11 cellular contexts compared by ENCODE assay signal in genomic region chr11:65389294-65389980, GRCh38. TPM values are rescaled to one million over a fixed set of nuclear protein-coding genes. Genes with fewer than 3 reads are reported as not detected.
DNase-seq lines count a peak whose midpoint lies in the region; ATAC-seq, FAIRE-seq and TF ChIP-seq lines count a peak whose summit lies in the region.
"Had no signal": no experiment of that assay in that cellular context is flagged by ENCODE, and none has a peak within 500 bp of the region (broad histone marks: within the 10 kb centered on the region; RNA-seq: fewer than 3 reads in every experiment).

No MANE protein-coding gene starts in this region.

- H3K27ac Mint-ChIP-seq in activated naive CD4-positive, alpha-beta T cell treated with anti-CD3 and anti-CD28 coated beads, Interleukin-2, amount 50 U/mL, for 24 hours: no peak overlapping the region
- peak overlapping the region; percentile 36 for H3K27ac Mint-ChIP-seq in memory B cell

- H3K9ac ChIP-seq in GM12878 (ENCODE audit: control insufficient read depth, insufficient read depth, low read length): peak overlapping the region; percentile 53; the same call in 1 of the 2 replicates

- no peaks in the 10 kb centered on the region for H3K9me3 Mint-ChIP-seq in activated naive CD4-positive, alpha-beta T cell treated with anti-CD3 and anti-CD28 coated beads, Interleukin-2, amount 50 U/mL, for 24 hours
- H3K9me3 Mint-ChIP-seq in memory B cell: no peaks in the 10 kb centered on the region

- no peaks in the 10 kb centered on the region for H3K9me3 ChIP-seq in GM12878 (replicated peaks; ENCODE audit: control insufficient read depth, insufficient read depth, low read length)
- no peaks in the 10 kb centered on the region for H3K9me3 ChIP-seq in transverse colon
- H3K9me3 ChIP-seq: thoracic aorta had no signal

- H3K36me3 ChIP-seq in GM12878 (ENCODE audit: control insufficient read depth in 2 of 2, insufficient read depth in 2 of 2, low read length in 1 of 2) (peaks cover 5 to 16% of the 10 kb centered on the region in 2 experiments; a peak in 3 of 4 replicates), transverse colon (peaks cover 0 to 3% (median 1%) of the 10 kb centered on the region in 4 donors)
- H3K36me3 ChIP-seq: cardiac muscle cell had no signal

- H3K36me3 Mint-ChIP-seq in activated naive CD4-positive, alpha-beta T cell treated with anti-CD3 and anti-CD28 coated beads, Interleukin-2, amount 50 U/mL, for 24 hours: peaks cover 2% of the 10 kb centered on the region
- H3K36me3 Mint-ChIP-seq in memory B cell: peaks cover 4% of the 10 kb centered on the region

- no peaks in the 10 kb centered on the region; the same call in 1 of the 2 replicates for H4K20me1 ChIP-seq in GM12878 (ENCODE audit: control insufficient read depth, insufficient read depth)

- peak overlapping the region; percentile 5; the same call in 1 of the 2 replicates for H3K27ac ChIP-seq in GM12878 (ENCODE audit: control insufficient read depth, insufficient read depth)
- peak overlapping the region; percentile 50 to 64 (median 62) for H3K27ac ChIP-seq in transverse colon
- H3K27ac ChIP-seq: cardiac muscle cell had no signal

- POLR2A ChIA-PET in GM12878 (lab: Charles Lee): no interaction called here

- TF ChIP-seq EP300 in GM12878 (IDR thresholded peaks at IDR 0.05; ENCODE audit: borderline replicate concordance in 1 of 2, control insufficient read depth in 1 of 2, low read depth in 2 of 2, low read length in 2 of 2) (no peak), transverse colon (IDR thresholded peaks at IDR 0.05; ENCODE audit: low read depth) (no peak)

- peak overlapping the region; percentile 96 for H3K4me3 Mint-ChIP-seq in activated naive CD4-positive, alpha-beta T cell treated with anti-CD3 and anti-CD28 coated beads, Interleukin-2, amount 50 U/mL, for 24 hours
- H3K4me3 Mint-ChIP-seq in memory B cell: peak overlapping the region; percentile 95

- no peak for TF ChIP-seq RAD21 in GM12878 (IDR thresholded peaks at IDR 0.05; ENCODE audit: insufficient read depth, low read depth, low read length)

- ATAC-seq in GM12878 (no peak), memory B cell (ENCODE audit: low read depth) (no peak), GM18873 (IDR thresholded peaks at IDR 0.05; ENCODE audit: low FRiP score, unreplicated experiment) (no peak)

- no peak for DNase-seq in activated naive CD4-positive, alpha-beta T cell treated with anti-CD3 and anti-CD28 coated beads, Interleukin-2, amount 50 U/mL, for 16 hours
- DNase-seq in GM12878 (ENCODE audit: low read depth, low spot score) (no peak), memory B cell (ENCODE audit: low spot score in 2 of 2) (no peak), transverse colon (no peak), NAMALWA (ENCODE audit: low spot score) (no peak)
- no peak for DNase-seq in effector CD4-positive, alpha-beta T cell
- DNase-seq: NCI-H69 had no signal

- CTCF ChIA-PET in GM12878 (lab: Yijun Ruan, JAX): interaction anchor here (0.5 to 6.0 kb wide), 4 partner anchors 11 to 122 kb away, joined by 3 to 34 read pairs (median 5); no protein-coding TSS in a partner anchor

- in situ Hi-C loops in GM12878 (cut with MboI): no loop called here
- in situ Hi-C loops in transverse colon (cut with MboI; ENCODE audit: low pct_ligation_motif_present in 1 of 4, low pct_unique_long_range_greater_than_20kb in 1 of 4, low sequenced_read_pairs in 3 of 4): no loop called here

- peak overlapping the region; percentile 80 for H3K4me2 ChIP-seq in GM12878 (ENCODE audit: control insufficient read depth, insufficient read depth)

- H3K4me3 ChIP-seq in GM12878 (peak overlapping the region; percentile 50; the same call in 1 of the 2 replicates), transverse colon (no peak overlapping the region)
- H3K4me3 ChIP-seq: cardiac muscle cell, thoracic aorta had no signal

- BruUV-seq in GM12878 (replicated peaks; lab: Mats Ljungman, UMichigan): no TSS peak

- H3K27me3 ChIP-seq in GM12878 (replicated peaks in 1 of 2; ENCODE audit: control insufficient read depth in 2 of 2, insufficient read depth in 2 of 2, low read length in 1 of 2) (no peaks in the 10 kb centered on the region), transverse colon (no peaks in the 10 kb centered on the region)
- H3K27me3 ChIP-seq: cardiac muscle cell had no signal

- intact Hi-C loops in GM12878 (cut with micrococcal nuclease; ENCODE audit: unreplicated experiment) (no loop called here), transverse colon (cut with DNase I; ENCODE audit: low total_unique reads) (no loop called here)

- TF ChIP-seq POLR2A in GM12878 (IDR thresholded peaks at IDR 0.05; ENCODE audit: low read depth, low read length) (0 out of 2 replicates have a peak, but pooled peaks have one; percentile 20), transverse colon (IDR thresholded peaks at IDR 0.05) (no peak)

- RAD21 ChIA-PET in GM12878 (lab: Charles Lee; ENCODE audit: unreplicated experiment): interaction anchor here (1.4 to 3.7 kb wide), 2 partner anchors 27 to 79 kb away, joined by 5 to 24 read pairs; no protein-coding TSS in a partner anchor

- H3K27me3 Mint-ChIP-seq in activated naive CD4-positive, alpha-beta T cell treated with anti-CD3 and anti-CD28 coated beads, Interleukin-2, amount 50 U/mL, for 24 hours: no peaks in the 10 kb centered on the region
- H3K27me3 Mint-ChIP-seq in memory B cell: no peaks in the 10 kb centered on the region

- peaks cover 45% of the 10 kb centered on the region for H3K4me1 ChIP-seq in GM12878 (ENCODE audit: control insufficient read depth, insufficient read depth, low read length)
- H3K4me1 ChIP-seq in transverse colon: peaks cover 26 to 68% (median 47%) of the 10 kb centered on the region in 4 donors

- peaks cover 49% of the 10 kb centered on the region for H3K4me1 Mint-ChIP-seq in activated naive CD4-positive, alpha-beta T cell treated with anti-CD3 and anti-CD28 coated beads, Interleukin-2, amount 50 U/mL, for 24 hours
- peaks cover 35% of the 10 kb centered on the region for H3K4me1 Mint-ChIP-seq in memory B cell

- FAIRE-seq in GM12878 (lab: Jason Lieb, UNC): no peak

- TF ChIP-seq CTCF in GM12878 (IDR thresholded peaks at IDR 0.05 in 2 of 3, conservative IDR thresholded peaks at IDR 0.05 in 1 of 3; ENCODE audit: control insufficient read depth in 2 of 3, extremely low read depth in 1 of 3, insufficient read depth in 1 of 3, low read depth in 3 of 3, low read length in 3 of 3) (no peak), transverse colon (IDR thresholded peaks at IDR 0.05) (no peak)

- peaks cover 51% of the 10 kb centered on the region for H3K79me2 ChIP-seq in GM12878 (ENCODE audit: control insufficient read depth, insufficient read depth, low read length)

- no peak overlapping the region for H2AFZ ChIP-seq in GM12878 (ENCODE audit: control insufficient read depth, low read depth, low read length)

- WGBS in GM12878 (ENCODE audit: insufficient coverage, insufficient replicate concordance, low lambda C conversion rate, missing lambda C conversion rate): 91% methylated on average over 16 of the region's 20 CpGs
- WGBS in transverse colon (ENCODE audit: low coverage in 1 of 2), 2 donors: 87% methylated on average over 6 of the region's 20 CpGs; no CpG with 5 or more reads in 1 of the 2 donors

- SMC1A ChIA-PET in GM12878 (lab: Charles Lee; ENCODE audit: uncharacterized antibody, unreplicated experiment): interaction anchor here (0.7 to 2.9 kb wide), 5 partner anchors 13 to 27 kb away, joined by 3 to 23 read pairs (median 4); no protein-coding TSS in a partner anchor

RNA-seq across cellular contexts. Expression of gene FRMD8, which starts 3.0 kb away (rescaled TPM):
- total RNA-seq in GM12878 (2013; cell fraction: nucleolus; rRNA removed): 52.5 and 60.5 TPM in 2 replicates
- 40.9 and 47.5 TPM in 2 replicates for total RNA-seq in GM12878 (2014; rRNA removed)
- total RNA-seq in GM12878 (2014; rRNA removed; fragmentation: Illumina TruSeq; extraction: Trizol): 12.2 and 14.3 TPM in 2 replicates
- total RNA-seq in GM12878 (2021): 65.1 and 69.4 TPM in 2 replicates
- polyA plus RNA-seq in GM12878 (2011; ENCODE audit: low read depth): 8.2 TPM
- 8.0 and 18.4 TPM in 2 replicates for polyA plus RNA-seq in GM12878 (2011; rRNA removed)
- polyA plus RNA-seq in GM12878 (2011; cell fraction: cytosol; rRNA removed): 28.1 and 42.6 TPM in 2 replicates
- 58.9 and 140 TPM in 2 replicates for polyA plus RNA-seq in GM12878 (2011; cell fraction: nucleus; rRNA removed)
- 14.9 and 21.0 TPM in 2 replicates for polyA plus RNA-seq in GM12878 (2012)
- 6.6 and 14.0 TPM in 2 replicates for polyA plus RNA-seq in GM12878 (2014; fragmentation: Illumina TruSeq; extraction: Trizol)
- polyA plus RNA-seq in GM12878 (2014; fragmentation: Nextera tagmentation; extraction: Ambion mirVana): 1 to 10 TPM; 8.3 TPM
- polyA plus RNA-seq in GM12878 (2014; rRNA removed): 53.8 and 55.9 TPM in 2 replicates
- polyA plus RNA-seq in GM12878 (2016; fragmentation: Nextera tagmentation; extraction: Ambion mirVana): 10 to 100 TPM; 37.7 to 42.4 TPM
- 26.0 and 32.5 TPM in 2 replicates for polyA minus RNA-seq in GM12878 (2011; rRNA and poly(A)+ RNA removed)
- 21.4 and 21.8 TPM in 2 replicates for polyA minus RNA-seq in GM12878 (2011; cell fraction: cytosol; rRNA and poly(A)+ RNA removed)
- polyA minus RNA-seq in GM12878 (2011; cell fraction: nucleus; rRNA and poly(A)+ RNA removed): 33.6 and 61.0 TPM in 2 replicates
- total RNA-seq in transverse colon: 100 to 1,000 TPM in 3 of 4 donors, 10 to 100 TPM in 1; 64.3 to 164 (median 128) TPM

RNA-seq across cellular contexts. Expression of gene SLC25A45, which starts 7.0 kb away (rescaled TPM):
- total RNA-seq in GM12878 (2013; cell fraction: nucleolus; rRNA removed): 23.1 and 23.7 TPM in 2 replicates
- total RNA-seq in GM12878 (2014; rRNA removed): 19.4 and 22.8 TPM in 2 replicates
- 10.8 and 13.1 TPM in 2 replicates for total RNA-seq in GM12878 (2014; rRNA removed; fragmentation: Illumina TruSeq; extraction: Trizol)
- 28.6 and 29.1 TPM in 2 replicates for total RNA-seq in GM12878 (2021)
- 10.7 TPM for polyA plus RNA-seq in GM12878 (2011; ENCODE audit: low read depth)
- polyA plus RNA-seq in GM12878 (2011; rRNA removed): 9.2 and 15.4 TPM in 2 replicates
- polyA plus RNA-seq in GM12878 (2011; cell fraction: cytosol; rRNA removed): 20.7 and 25.7 TPM in 2 replicates
- 46.7 and 57.3 TPM in 2 replicates for polyA plus RNA-seq in GM12878 (2011; cell fraction: nucleus; rRNA removed)
- 17.8 and 25.4 TPM in 2 replicates for polyA plus RNA-seq in GM12878 (2012)
- polyA plus RNA-seq in GM12878 (2014; fragmentation: Illumina TruSeq; extraction: Trizol): 15.5 and 17.8 TPM in 2 replicates
- 1 to 10 TPM; 4.1 to 9.7 TPM for polyA plus RNA-seq in GM12878 (2014; fragmentation: Nextera tagmentation; extraction: Ambion mirVana)
- polyA plus RNA-seq in GM12878 (2014; rRNA removed): 33.7 and 35.5 TPM in 2 replicates
- polyA plus RNA-seq in GM12878 (2016; fragmentation: Nextera tagmentation; extraction: Ambion mirVana): 10 to 100 TPM; 31.0 to 35.2 TPM
- 3.9 and 9.1 TPM in 2 replicates for polyA minus RNA-seq in GM12878 (2011; rRNA and poly(A)+ RNA removed)
- polyA minus RNA-seq in GM12878 (2011; cell fraction: cytosol; rRNA and poly(A)+ RNA removed): 1.9 and 4.7 TPM in 2 replicates
- 6.6 and 8.6 TPM in 2 replicates for polyA minus RNA-seq in GM12878 (2011; cell fraction: nucleus; rRNA and poly(A)+ RNA removed)
- total RNA-seq in transverse colon: 1 to 10 TPM; 2.2 to 5.6 (median 5.2) TPM

RNA-seq across cellular contexts. Expression of gene NEAT1, which starts 33.2 kb away (rescaled TPM):
- total RNA-seq in GM12878 (2013; cell fraction: nucleolus; rRNA removed): 259 and 262 TPM in 2 replicates
- 13.6 and 14.0 TPM in 2 replicates for total RNA-seq in GM12878 (2014; rRNA removed)
- total RNA-seq in GM12878 (2014; rRNA removed; fragmentation: Illumina TruSeq; extraction: Trizol): 40.5 and 44.2 TPM in 2 replicates
- total RNA-seq in GM12878 (2021): 174 and 225 TPM in 2 replicates
- polyA plus RNA-seq in GM12878 (2011; ENCODE audit: low read depth): 275 TPM
- polyA plus RNA-seq in GM12878 (2011; rRNA removed): 151 and 247 TPM in 2 replicates
- 64.2 and 104 TPM in 2 replicates for polyA plus RNA-seq in GM12878 (2011; cell fraction: cytosol; rRNA removed)
- 342 and 617 TPM in 2 replicates for polyA plus RNA-seq in GM12878 (2011; cell fraction: nucleus; rRNA removed)
- 284 and 343 TPM in 2 replicates for polyA plus RNA-seq in GM12878 (2012)
- 167 and 254 TPM in 2 replicates for polyA plus RNA-seq in GM12878 (2014; fragmentation: Illumina TruSeq; extraction: Trizol)
- 10 to 100 TPM; 24.3 to 98.2 TPM for polyA plus RNA-seq in GM12878 (2014; fragmentation: Nextera tagmentation; extraction: Ambion mirVana)
- 314 and 328 TPM in 2 replicates for polyA plus RNA-seq in GM12878 (2014; rRNA removed)
- polyA plus RNA-seq in GM12878 (2016; fragmentation: Nextera tagmentation; extraction: Ambion mirVana): 10 to 100 TPM; 27.7 to 28.3 TPM
- polyA minus RNA-seq in GM12878 (2011; rRNA and poly(A)+ RNA removed): 72.0 and 79.5 TPM in 2 replicates
- 13.8 and 14.9 TPM in 2 replicates for polyA minus RNA-seq in GM12878 (2011; cell fraction: cytosol; rRNA and poly(A)+ RNA removed)
- 125 and 169 TPM in 2 replicates for polyA minus RNA-seq in GM12878 (2011; cell fraction: nucleus; rRNA and poly(A)+ RNA removed)
- 100 to 1,000 TPM; 370 to 782 (median 680) TPM for total RNA-seq in transverse colon

RNA-seq across cellular contexts. Expression of gene TIGD3, which starts 34.9 kb away (rescaled TPM):
- 0.79 and 1.3 TPM in 2 replicates for total RNA-seq in GM12878 (2013; cell fraction: nucleolus; rRNA removed)
- total RNA-seq in GM12878 (2014; rRNA removed): 1.3 and 1.4 TPM in 2 replicates
- total RNA-seq in GM12878 (2014; rRNA removed; fragmentation: Illumina TruSeq; extraction: Trizol): 0.18 and 0.49 TPM in 2 replicates
- 1.2 and 1.3 TPM in 2 replicates for total RNA-seq in GM12878 (2021)
- 0.33 TPM for polyA plus RNA-seq in GM12878 (2011; ENCODE audit: low read depth)
- 0.20 and 0.41 TPM in 2 replicates for polyA plus RNA-seq in GM12878 (2011; rRNA removed)
- polyA plus RNA-seq in GM12878 (2011; cell fraction: cytosol; rRNA removed): 0.37 and 0.59 TPM in 2 replicates
- polyA plus RNA-seq in GM12878 (2011; cell fraction: nucleus; rRNA removed): 0.96 and 1.4 TPM in 2 replicates
- 0.50 and 0.94 TPM in 2 replicates for polyA plus RNA-seq in GM12878 (2012)
- polyA plus RNA-seq in GM12878 (2014; fragmentation: Illumina TruSeq; extraction: Trizol): 0.25 and 0.52 TPM in 2 replicates
- under 1 TPM; 0.13 TPM for polyA plus RNA-seq in GM12878 (2014; fragmentation: Nextera tagmentation; extraction: Ambion mirVana)
- 0.66 and 1.00 TPM in 2 replicates for polyA plus RNA-seq in GM12878 (2014; rRNA removed)
- polyA plus RNA-seq in GM12878 (2016; fragmentation: Nextera tagmentation; extraction: Ambion mirVana): under 1 TPM; 0.64 to 0.95 TPM
- 0.44 and 0.82 TPM in 2 replicates for polyA minus RNA-seq in GM12878 (2011; rRNA and poly(A)+ RNA removed)
- polyA minus RNA-seq in GM12878 (2011; cell fraction: cytosol; rRNA and poly(A)+ RNA removed): not detected in 2 replicates
- polyA minus RNA-seq in GM12878 (2011; cell fraction: nucleus; rRNA and poly(A)+ RNA removed): 0.24 and 0.67 TPM in 2 replicates
- 1 to 10 TPM in 1 of 4 donors, under 1 TPM in 2, not detected in 1; 0.48 to 3.0 (median 0.75) TPM for total RNA-seq in transverse colon
- total RNA-seq: thoracic aorta had no signal

RNA-seq across cellular contexts. Expression of gene DPF2, which starts 55.8 kb away (rescaled TPM):
- total RNA-seq in GM12878 (2013; cell fraction: nucleolus; rRNA removed): 54.0 and 61.9 TPM in 2 replicates
- total RNA-seq in GM12878 (2014; rRNA removed) (34.0 and 36.2 TPM in 2 replicates), GM12878 (2014; rRNA removed; fragmentation: Illumina TruSeq; extraction: Trizol) (27.5 and 27.9 TPM in 2 replicates), GM12878 (2021) (49.2 and 57.3 TPM in 2 replicates), transverse colon (10 to 100 TPM; 29.1 to 50.9 (median 37.6) TPM)
- 20.0 TPM for polyA plus RNA-seq in GM12878 (2011; ENCODE audit: low read depth)
- polyA plus RNA-seq in GM12878 (2011; rRNA removed) (24.3 and 29.4 TPM in 2 replicates), GM12878 (2014; fragmentation: Illumina TruSeq; extraction: Trizol) (44.0 and 54.1 TPM in 2 replicates), GM12878 (2014; fragmentation: Nextera tagmentation; extraction: Ambion mirVana) (10 to 100 TPM; 14.7 to 15.0 TPM), GM12878 (2014; rRNA removed) (32.0 and 33.1 TPM in 2 replicates), GM12878 (2016; fragmentation: Nextera tagmentation; extraction: Ambion mirVana) (10 to 100 TPM; 56.8 to 60.0 TPM)
- 40.3 and 53.9 TPM in 2 replicates for polyA plus RNA-seq in GM12878 (2011; cell fraction: cytosol; rRNA removed)
- 79.8 and 81.5 TPM in 2 replicates for polyA plus RNA-seq in GM12878 (2011; cell fraction: nucleus; rRNA removed)
- 37.2 and 38.7 TPM in 2 replicates for polyA plus RNA-seq in GM12878 (2012)
- 28.1 and 45.1 TPM in 2 replicates for polyA minus RNA-seq in GM12878 (2011; rRNA and poly(A)+ RNA removed)
- polyA minus RNA-seq in GM12878 (2011; cell fraction: cytosol; rRNA and poly(A)+ RNA removed): 15.8 and 23.3 TPM in 2 replicates
- 19.9 and 34.4 TPM in 2 replicates for polyA minus RNA-seq in GM12878 (2011; cell fraction: nucleus; rRNA and poly(A)+ RNA removed)
